2 cellular contexts compared by ENCODE assay signal in genomic region chr15:44736261-44736765, GRCh38.
TF ChIP-seq lines count a peak whose summit lies in the region.

TSS of gene TRIM69 (plus strand) at chr15:44736528. CDS start at chr15:44736705, 177 bp downstream.

TF ChIP-seq in HCT116, 20 proteins besides CTCF, POLR2A, EP300 and RAD21:
- TF ChIP-seq JUND (IDR thresholded peaks at IDR 0.05), result no peak
- TF ChIP-seq CBX3 (IDR thresholded peaks at IDR 0.05; ENCODE audit: low read depth), result no peak
- no peak for TF ChIP-seq EZH2phosphoT487 (IDR thresholded peaks at IDR 0.05; ENCODE audit: borderline replicate concordance)
- TF ChIP-seq SRF (IDR thresholded peaks at IDR 0.05; ENCODE audit: low read depth), result no peak
- no peak for TF ChIP-seq REST (IDR thresholded peaks at IDR 0.05; ENCODE audit: low read depth)
- TF ChIP-seq ZFX (IDR thresholded peaks at IDR 0.05), result no peak
- no peak for TF ChIP-seq EZH2 (IDR thresholded peaks at IDR 0.05)
- no peak for TF ChIP-seq YY1 (IDR thresholded peaks at IDR 0.05; ENCODE audit: extremely low read depth, insufficient replicate concordance, low read depth, low read length)
- no peak for TF ChIP-seq MAX (IDR thresholded peaks at IDR 0.05)

TF ChIP-seq in GM12878, 131 proteins besides CTCF, POLR2A, EP300 and RAD21:
- TF ChIP-seq MAX (IDR thresholded peaks at IDR 0.05; ENCODE audit: low read depth, low read length), result no peak
- TF ChIP-seq RELB (IDR thresholded peaks at IDR 0.05; ENCODE audit: low read depth), result no peak
- no peak for TF ChIP-seq MXI1 (IDR thresholded peaks at IDR 0.05; ENCODE audit: low read depth, low read length)
- TF ChIP-seq SMAD5 (IDR thresholded peaks at IDR 0.05; ENCODE audit: low read depth), result no peak
- TF ChIP-seq BHLHE40 (IDR thresholded peaks at IDR 0.05; ENCODE audit: borderline replicate concordance in 1 of 2, low read depth in 2 of 2, low read length in 1 of 2), result no peak
- TF ChIP-seq BRCA1 (IDR thresholded peaks at IDR 0.05; ENCODE audit: low read depth, low read length), result no peak
- TF ChIP-seq POU2F2 (IDR thresholded peaks at IDR 0.05; ENCODE audit: borderline replicate concordance, low read depth, low read length), result 0 out of 3 replicates have a peak, but pooled peaks have one; percentile 8
- no peak for TF ChIP-seq ZBTB4 (CRISPR knock-in tag; IDR thresholded peaks at IDR 0.05)
- no peak for TF ChIP-seq NRF1 (conservative IDR thresholded peaks at IDR 0.05; ENCODE audit: low read depth, low read length)
- TF ChIP-seq E4F1 (IDR thresholded peaks at IDR 0.05; ENCODE audit: borderline replicate concordance, partially characterized antibody), result no peak
- no peak for TF ChIP-seq LARP7 (IDR thresholded peaks at IDR 0.05)
- TF ChIP-seq ELK1 (IDR thresholded peaks at IDR 0.05; ENCODE audit: low read depth, low read length), result no peak
- TF ChIP-seq ZNF622 (IDR thresholded peaks at IDR 0.05), result no peak
- TF ChIP-seq ZBTB33 (IDR thresholded peaks at IDR 0.05), result no peak
- TF ChIP-seq EGR1 (IDR thresholded peaks at IDR 0.05; ENCODE audit: borderline replicate concordance in 1 of 2, low read depth in 2 of 2, low read length in 2 of 2), result no peak
- TF ChIP-seq ZNF24 (IDR thresholded peaks at IDR 0.05), result no peak
- no peak for TF ChIP-seq TCF7 (IDR thresholded peaks at IDR 0.05; ENCODE audit: borderline replicate concordance)
- TF ChIP-seq NKRF (conservative IDR thresholded peaks at IDR 0.05), result no peak
- TF ChIP-seq CREB1 (IDR thresholded peaks at IDR 0.05; ENCODE audit: low read depth), result peak; percentile 41; the same call in 1 of the 2 replicates
- TF ChIP-seq RFX5 (IDR thresholded peaks at IDR 0.05; ENCODE audit: low read depth, low read length), result no peak
- 0 out of 2 replicates have a peak, but pooled peaks have one; percentile 18 for TF ChIP-seq TAF1 (IDR thresholded peaks at IDR 0.05; ENCODE audit: borderline replicate concordance, low read depth, low read length)
TF ChIP-seq in GM12878: peak in this region for 3.
